ENCODE assay signal across 12 cellular contexts in the genomic region with DNA sequence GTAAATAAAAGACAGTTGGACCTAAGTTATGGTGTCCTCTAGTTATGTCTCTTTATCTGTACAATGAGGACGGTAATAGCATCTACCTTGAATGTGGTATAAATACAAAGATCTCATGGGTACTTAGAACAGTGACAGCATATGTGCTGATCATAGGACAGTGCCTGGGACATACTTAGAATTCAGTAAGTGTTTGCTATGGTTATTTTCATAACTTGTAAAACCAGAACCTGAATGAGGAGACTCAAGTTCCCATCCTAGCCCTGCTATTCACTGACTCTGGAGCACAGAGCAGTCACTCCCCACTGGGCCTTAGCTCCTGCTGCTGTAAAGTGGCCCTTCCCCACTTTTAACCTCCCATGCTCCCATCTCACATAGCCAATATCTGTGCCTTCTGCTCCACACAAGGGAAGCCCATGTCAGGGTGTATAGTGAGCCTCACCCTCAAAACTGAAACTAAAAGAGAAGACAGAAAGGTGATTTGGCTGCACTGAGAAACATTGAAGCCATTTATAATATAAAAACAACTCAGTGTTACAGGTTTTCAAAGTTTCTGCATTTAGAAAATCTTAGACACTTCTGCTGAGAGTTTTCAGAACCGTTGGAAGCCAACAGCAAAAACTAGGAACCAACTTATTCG.
DNase-seq lines count a peak whose midpoint lies in the region; ATAC-seq, FAIRE-seq and TF ChIP-seq lines count a peak whose summit lies in the region.
"Had no signal": no experiment of that assay in that cellular context is flagged by ENCODE, and none has a peak within 500 bp of the region (broad histone marks: within the 10 kb centered on the region; RNA-seq: fewer than 3 reads in every experiment).

No MANE protein-coding gene starts in this region.

- H3K27me3 ChIP-seq in upper lobe of right lung, result no peaks in the 10 kb centered on the region

- intact Hi-C loops in upper lobe of right lung (cut with DNase I), result no loop called here

- TF ChIP-seq CTCF in upper lobe of right lung (IDR thresholded peaks at IDR 0.05) (no peak), nephron progenitor cell (IDR thresholded peaks at IDR 0.05) (no peak)

- no peak overlapping the region for H3K4me3 Mint-ChIP-seq in nephron progenitor cell

- no peaks in the 10 kb centered on the region for H3K36me3 Mint-ChIP-seq in nephron progenitor cell (ENCODE audit: low read depth)

- no peaks in the 10 kb centered on the region for H3K36me3 ChIP-seq in upper lobe of right lung

- no peaks in the 10 kb centered on the region for H3K9me3 ChIP-seq in upper lobe of right lung

- H3K27ac Mint-ChIP-seq in nephron progenitor cell, result no peak overlapping the region

- FAIRE-seq in GM19239 (lab: Jason Lieb, UNC) (no peak), frontal cortex (lab: Jason Lieb, UNC) (no peak)

- peaks cover 7% of the 10 kb centered on the region for H3K4me1 ChIP-seq in upper lobe of right lung

- ATAC-seq in GM21786 (IDR thresholded peaks at IDR 0.05; ENCODE audit: unreplicated experiment) (peak; percentile 79), HG03432 (IDR thresholded peaks at IDR 0.05; ENCODE audit: unreplicated experiment) (peak; percentile 86), upper lobe of right lung (peak; percentile 47)

- no peaks in the 10 kb centered on the region for H3K9me3 Mint-ChIP-seq in nephron progenitor cell

- H3K27ac ChIP-seq in upper lobe of right lung, result no peak overlapping the region

- H3K4me3 ChIP-seq in upper lobe of right lung, result no peak overlapping the region

- DNase-seq in GM19239 (ENCODE audit: insufficient read length, low spot score), result peak; percentile 18
- no peak for DNase-seq in upper lobe of right lung
- no peak for DNase-seq in frontal cortex (ENCODE audit: low spot score in 2 of 2)
- no peak for DNase-seq in nephron progenitor cell
- no peak for DNase-seq in NCI-H748 (lab: John Stamatoyannopoulos, UW; ENCODE audit: unreplicated experiment)
- DNase-seq: cortex of kidney, GOT3, NCI-H226, substantia nigra, T1000 had no signal

- H3K4me1 Mint-ChIP-seq in nephron progenitor cell, result no peaks in the 10 kb centered on the region

- H3K27me3 Mint-ChIP-seq in nephron progenitor cell (ENCODE audit: low read depth, poor library complexity), result no peaks in the 10 kb centered on the region
